In genomic region chr10:22669163-22669711, GRCh38 we compare ENCODE assay signal across 15 cellular contexts. TPM values are rescaled to one million over a fixed set of nuclear protein-coding genes. Genes with fewer than 3 reads are reported as not detected.
DNase-seq lines count a peak whose midpoint lies in the region; ATAC-seq lines count a peak whose summit lies in the region.
"Had no signal": no experiment of that assay in that cellular context is flagged by ENCODE, and none has a peak within 500 bp of the region (broad histone marks: within the 10 kb centered on the region; RNA-seq: fewer than 3 reads in every experiment).

No MANE protein-coding gene starts in this region.

- H3K27ac Mint-ChIP-seq in activated T-cell treated with anti-CD3 and anti-CD28 coated beads, Interleukin-2, amount 50 U/mL, for 24 hours, result peak overlapping the region; percentile 79
- peak overlapping the region; percentile 89 for H3K27ac Mint-ChIP-seq in activated T-helper 1 cell treated with anti-CD3 and anti-CD28 coated beads, Interleukin-12 subunit alpha, Interleukin-12 subunit beta, Interleukin-2, Interleukin-4 antibody, amounts not matched to agents 30 ng/mL and 10 ng/mL and 1 ng/mL, durations not matched to agents 14 hours and 24 hours and 36 hours
- H3K27ac Mint-ChIP-seq in stimulated activated naive B cell treated with anti-CD40 and anti-IgM and Interleukin-4, amounts not matched to agents 10 μg/mL and 1 μg/mL and 100 μg/mL, for 72 hours, result no peak overlapping the region

- peak; percentile 52 for ATAC-seq in HG02884 (IDR thresholded peaks at IDR 0.05; ENCODE audit: unreplicated experiment)
- peak; percentile 38 to 50 for ATAC-seq in stimulated activated naive B cell treated with anti-CD40 and anti-IgM and Interleukin-4, amounts not matched to agents 10 μg/mL and 1 μg/mL and 100 μg/mL, for 72 hours (replicated peaks)
- ATAC-seq: psoas muscle had no signal

- H3K36me3 Mint-ChIP-seq in activated T-cell treated with anti-CD3 and anti-CD28 coated beads, Interleukin-2, amount 50 U/mL, for 24 hours (ENCODE audit: low read depth), result peaks cover 6% of the 10 kb centered on the region
- H3K36me3 Mint-ChIP-seq in activated T-helper 1 cell treated with anti-CD3 and anti-CD28 coated beads, Interleukin-12 subunit alpha, Interleukin-12 subunit beta, Interleukin-2, Interleukin-4 antibody, amounts not matched to agents 30 ng/mL and 10 ng/mL and 1 ng/mL, durations not matched to agents 14 hours and 24 hours and 36 hours (ENCODE audit: low read depth), result peaks cover 6% of the 10 kb centered on the region
- peaks cover 0 to 4% of the 10 kb centered on the region in 2 donors for H3K36me3 Mint-ChIP-seq in stimulated activated naive B cell treated with anti-CD40 and anti-IgM and Interleukin-4, amounts not matched to agents 10 μg/mL and 1 μg/mL and 100 μg/mL, for 72 hours

- peak overlapping the region; percentile 35 for H3K4me3 Mint-ChIP-seq in activated T-cell treated with anti-CD3 and anti-CD28 coated beads, Interleukin-2, amount 50 U/mL, for 24 hours
- H3K4me3 Mint-ChIP-seq in activated T-helper 1 cell treated with anti-CD3 and anti-CD28 coated beads, Interleukin-12 subunit alpha, Interleukin-12 subunit beta, Interleukin-2, Interleukin-4 antibody, amounts not matched to agents 30 ng/mL and 10 ng/mL and 1 ng/mL, durations not matched to agents 14 hours and 24 hours and 36 hours, result peak overlapping the region; percentile 73
- no peak overlapping the region for H3K4me3 Mint-ChIP-seq in stimulated activated naive B cell treated with anti-CD40 and anti-IgM and Interleukin-4, amounts not matched to agents 10 μg/mL and 1 μg/mL and 100 μg/mL, for 72 hours

- no peaks in the 10 kb centered on the region for H3K27me3 Mint-ChIP-seq in activated T-cell treated with anti-CD3 and anti-CD28 coated beads, Interleukin-2, amount 50 U/mL, for 24 hours
- no peaks in the 10 kb centered on the region for H3K27me3 Mint-ChIP-seq in activated T-helper 1 cell treated with anti-CD3 and anti-CD28 coated beads, Interleukin-12 subunit alpha, Interleukin-12 subunit beta, Interleukin-2, Interleukin-4 antibody, amounts not matched to agents 30 ng/mL and 10 ng/mL and 1 ng/mL, durations not matched to agents 14 hours and 24 hours and 36 hours (ENCODE audit: insufficient read depth)
- no peaks in the 10 kb centered on the region for H3K27me3 Mint-ChIP-seq in stimulated activated naive B cell treated with anti-CD40 and anti-IgM and Interleukin-4, amounts not matched to agents 10 μg/mL and 1 μg/mL and 100 μg/mL, for 72 hours

- peaks cover 91% of the 10 kb centered on the region for H3K4me1 Mint-ChIP-seq in activated T-cell treated with anti-CD3 and anti-CD28 coated beads, Interleukin-2, amount 50 U/mL, for 24 hours (ENCODE audit: low read depth)
- peaks cover 69% of the 10 kb centered on the region for H3K4me1 Mint-ChIP-seq in activated T-helper 1 cell treated with anti-CD3 and anti-CD28 coated beads, Interleukin-12 subunit alpha, Interleukin-12 subunit beta, Interleukin-2, Interleukin-4 antibody, amounts not matched to agents 30 ng/mL and 10 ng/mL and 1 ng/mL, durations not matched to agents 14 hours and 24 hours and 36 hours (ENCODE audit: low read depth)
- H3K4me1 Mint-ChIP-seq in stimulated activated naive B cell treated with anti-CD40 and anti-IgM and Interleukin-4, amounts not matched to agents 10 μg/mL and 1 μg/mL and 100 μg/mL, for 72 hours, result peaks cover 27 to 57% of the 10 kb centered on the region in 2 donors

- intact Hi-C loops in activated T-helper 1 cell treated with anti-CD3 and anti-CD28 coated beads, Interleukin-12 subunit alpha, Interleukin-12 subunit beta, Interleukin-2, Interleukin-4 antibody, amounts not matched to agents 30 ng/mL and 10 ng/mL and 1 ng/mL, durations not matched to agents 14 hours and 24 hours and 36 hours (cut with micrococcal nuclease), result loop anchor here (1.0 to 5.0 kb wide), 3 partner anchors 12 to 97 kb away; no protein-coding TSS in a partner anchor

- no peaks in the 10 kb centered on the region for H3K9me3 Mint-ChIP-seq in activated T-cell treated with anti-CD3 and anti-CD28 coated beads, Interleukin-2, amount 50 U/mL, for 24 hours
- H3K9me3 Mint-ChIP-seq in activated T-helper 1 cell treated with anti-CD3 and anti-CD28 coated beads, Interleukin-12 subunit alpha, Interleukin-12 subunit beta, Interleukin-2, Interleukin-4 antibody, amounts not matched to agents 30 ng/mL and 10 ng/mL and 1 ng/mL, durations not matched to agents 14 hours and 24 hours and 36 hours, result no peaks in the 10 kb centered on the region
- no peaks in the 10 kb centered on the region for H3K9me3 Mint-ChIP-seq in stimulated activated naive B cell treated with anti-CD40 and anti-IgM and Interleukin-4, amounts not matched to agents 10 μg/mL and 1 μg/mL and 100 μg/mL, for 72 hours

- no peak for DNase-seq in activated T-cell treated with anti-CD3 and anti-CD28 coated beads, Interleukin-2, amount 50 U/mL, for 24 hours
- DNase-seq in activated T-cell treated with anti-CD3 and anti-CD28 coated beads, Interleukin-2, amount 50 U/mL, for 1 hour, result no peak
- no peak for DNase-seq in activated T-helper 1 cell treated with anti-CD3 and anti-CD28 coated beads, Interleukin-12 subunit alpha, Interleukin-12 subunit beta, Interleukin-2, Interleukin-4 antibody, amounts not matched to agents 30 ng/mL and 10 ng/mL and 1 ng/mL, durations not matched to agents 14 hours and 24 hours and 36 hours (ENCODE audit: low spot score)
- DNase-seq in stimulated activated naive B cell treated with anti-CD40 and anti-IgM and Interleukin-4, amounts not matched to agents 10 μg/mL and 1 μg/mL and 100 μg/mL, for 72 hours, result no peak
- DNase-seq in SKM-1 (lab: John Stamatoyannopoulos, UW; ENCODE audit: unreplicated experiment) (no peak), NCI-H1105 (lab: John Stamatoyannopoulos, UW) (no peak), cerebellar cortex (ENCODE audit: low spot score) (no peak)
- DNase-seq: cortex of kidney, GF-D8, glutamatergic neuron, NCI-H510A treated with DMSO at 0.1 percent for 48 hours, psoas muscle, SW 1271, thyroid gland had no signal

RNA-seq across cellular contexts. Expression of gene PIP4K2A, which starts 45.1 kb away (rescaled TPM):
- total RNA-seq in activated T-helper 1 cell treated with anti-CD3 and anti-CD28 coated beads, Interleukin-12 subunit alpha, Interleukin-12 subunit beta, Interleukin-2, Interleukin-4 antibody, amounts not matched to agents 30 ng/mL and 10 ng/mL and 1 ng/mL, durations not matched to agents 14 hours and 24 hours and 36 hours, result 92.7 and 104 TPM in 2 replicates

Comparison
In these comparisons a context has a peak if more than half of its experiments do, and no peak if none do; other contexts are left out.
1. H3K4me3 Mint-ChIP-seq: peak in activated T-cell treated with anti-CD3 and anti-CD28 coated beads, Interleukin-2, amount 50 U/mL, for 24 hours (single experiment) and activated T-helper 1 cell treated with anti-CD3 and anti-CD28 coated beads, Interleukin-12 subunit alpha, Interleukin-12 subunit beta, Interleukin-2, Interleukin-4 antibody, amounts not matched to agents 30 ng/mL and 10 ng/mL and 1 ng/mL, durations not matched to agents 14 hours and 24 hours and 36 hours (single experiment); none in stimulated activated naive B cell treated with anti-CD40 and anti-IgM and Interleukin-4, amounts not matched to agents 10 μg/mL and 1 μg/mL and 100 μg/mL, for 72 hours (0 of 2).